1 cellular context compared by ENCODE assay signal in the genomic region with DNA sequence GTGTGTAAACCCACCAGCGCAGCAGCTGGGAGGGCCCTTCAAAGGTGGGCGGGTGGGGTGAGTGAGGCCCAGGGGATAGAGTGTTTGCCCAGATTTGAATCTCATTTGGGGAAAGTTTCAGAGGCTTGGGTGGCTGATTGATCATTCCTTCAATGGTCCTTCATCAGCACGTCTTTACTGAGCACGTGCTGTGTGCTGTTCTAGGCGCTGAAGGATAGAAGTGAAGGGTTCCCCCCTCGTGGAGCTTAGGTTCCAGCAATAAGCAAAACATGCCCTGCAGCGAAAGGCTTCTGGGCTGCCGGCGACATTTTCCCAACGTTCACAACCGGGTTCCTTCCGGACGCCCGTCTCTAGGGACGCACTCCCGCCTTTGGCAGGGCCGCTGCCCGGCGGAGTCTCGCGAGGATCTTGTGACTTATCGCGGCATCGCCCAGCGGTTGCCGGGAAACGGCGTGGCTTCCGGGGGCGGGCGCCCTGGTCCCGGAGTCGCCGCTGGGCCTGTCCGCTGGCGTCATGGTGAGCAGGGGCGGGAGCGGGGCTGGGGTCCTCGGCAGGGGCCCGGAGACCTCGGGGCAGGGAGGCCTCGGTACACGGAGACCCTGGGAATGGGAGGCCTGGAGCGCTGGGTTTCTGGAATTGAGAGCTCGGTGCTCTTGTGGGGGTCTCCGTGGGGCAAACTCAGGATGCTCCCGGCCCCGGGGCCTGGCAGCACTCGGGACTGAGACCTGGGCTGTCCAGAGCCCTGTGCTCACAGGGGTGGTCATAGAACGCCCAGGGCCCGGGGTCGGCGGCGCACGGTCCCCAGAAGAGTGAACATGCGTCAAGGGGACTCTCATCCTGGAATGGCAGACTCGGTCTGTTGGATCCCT.
A peak's percentile ranks its signal among the peaks of the same experiment; 100 is the strongest.
TF ChIP-seq lines count a peak whose summit lies in the region.

No MANE protein-coding gene starts in this region.

TF ChIP-seq in GM12878, 131 proteins besides CTCF, POLR2A, EP300 and RAD21 (continued from another document):
- TF ChIP-seq, protein P1, sequence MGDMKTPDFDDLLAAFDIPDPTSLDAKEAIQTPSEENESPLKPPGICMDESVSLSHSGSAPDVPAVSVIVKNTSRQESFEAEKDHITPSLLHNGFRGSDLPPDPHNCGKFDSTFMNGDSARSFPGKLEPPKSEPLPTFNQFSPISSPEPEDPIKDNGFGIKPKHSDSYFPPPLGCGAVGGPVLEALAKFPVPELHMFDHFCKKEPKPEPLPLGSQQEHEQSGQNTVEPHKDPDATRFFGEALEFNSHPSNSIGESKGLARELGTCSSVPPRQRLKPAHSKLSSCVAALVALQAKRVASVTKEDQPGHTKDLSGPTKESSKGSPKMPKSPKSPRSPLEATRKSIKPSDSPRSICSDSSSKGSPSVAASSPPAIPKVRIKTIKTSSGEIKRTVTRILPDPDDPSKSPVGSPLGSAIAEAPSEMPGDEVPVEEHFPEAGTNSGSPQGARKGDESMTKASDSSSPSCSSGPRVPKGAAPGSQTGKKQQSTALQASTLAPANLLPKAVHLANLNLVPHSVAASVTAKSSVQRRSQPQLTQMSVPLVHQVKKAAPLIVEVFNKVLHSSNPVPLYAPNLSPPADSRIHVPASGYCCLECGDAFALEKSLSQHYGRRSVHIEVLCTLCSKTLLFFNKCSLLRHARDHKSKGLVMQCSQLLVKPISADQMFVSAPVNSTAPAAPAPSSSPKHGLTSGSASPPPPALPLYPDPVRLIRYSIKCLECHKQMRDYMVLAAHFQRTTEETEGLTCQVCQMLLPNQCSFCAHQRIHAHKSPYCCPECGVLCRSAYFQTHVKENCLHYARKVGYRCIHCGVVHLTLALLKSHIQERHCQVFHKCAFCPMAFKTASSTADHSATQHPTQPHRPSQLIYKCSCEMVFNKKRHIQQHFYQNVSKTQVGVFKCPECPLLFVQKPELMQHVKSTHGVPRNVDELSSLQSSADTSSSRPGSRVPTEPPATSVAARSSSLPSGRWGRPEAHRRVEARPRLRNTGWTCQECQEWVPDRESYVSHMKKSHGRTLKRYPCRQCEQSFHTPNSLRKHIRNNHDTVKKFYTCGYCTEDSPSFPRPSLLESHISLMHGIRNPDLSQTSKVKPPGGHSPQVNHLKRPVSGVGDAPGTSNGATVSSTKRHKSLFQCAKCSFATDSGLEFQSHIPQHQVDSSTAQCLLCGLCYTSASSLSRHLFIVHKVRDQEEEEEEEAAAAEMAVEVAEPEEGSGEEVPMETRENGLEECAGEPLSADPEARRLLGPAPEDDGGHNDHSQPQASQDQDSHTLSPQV (IDR thresholded peaks at IDR 0.05) = no peak
- TF ChIP-seq BRCA1 (IDR thresholded peaks at IDR 0.05; ENCODE audit: low read depth, low read length) (peak; percentile 92), ZBED1 (IDR thresholded peaks at IDR 0.05; ENCODE audit: borderline replicate concordance) (no peak), MEF2A (IDR thresholded peaks at IDR 0.05; ENCODE audit: insufficient read depth, low read depth, low read length) (no peak), JUNB (IDR thresholded peaks at IDR 0.05) (no peak), MYB (IDR thresholded peaks at IDR 0.05; ENCODE audit: borderline replicate concordance, low read depth, low read length) (no peak), IRF5 (IDR thresholded peaks at IDR 0.05; ENCODE audit: borderline replicate concordance) (peak; percentile 80), SRF (IDR thresholded peaks at IDR 0.05; ENCODE audit: low read depth in 2 of 2, low read length in 2 of 2) (no peak), HDAC6 (IDR thresholded peaks at IDR 0.05; ENCODE audit: unreplicated experiment) (no peak), MXI1 (IDR thresholded peaks at IDR 0.05; ENCODE audit: low read depth, low read length) (peak; percentile 49), NFYA (IDR thresholded peaks at IDR 0.05; ENCODE audit: borderline replicate concordance, low read depth, low read length) (no peak), HSF1 (IDR thresholded peaks at IDR 0.05; ENCODE audit: low read depth, low read length) (no peak), USF1 (IDR thresholded peaks at IDR 0.05; ENCODE audit: borderline replicate concordance, extremely low read length, insufficient read depth, low read depth, low read length) (no peak), RELA (IDR thresholded peaks at IDR 0.05; ENCODE audit: borderline replicate concordance, partially characterized antibody) (no peak), HCFC1 (IDR thresholded peaks at IDR 0.05; ENCODE audit: low read length) (no peak; the same call in 1 of the 2 replicates), PRDM15 (CRISPR knock-in tag; IDR thresholded peaks at IDR 0.05) (no peak), YY1 (IDR thresholded peaks at IDR 0.05; ENCODE audit: low read depth, low read length) (no peak), CEBPB (IDR thresholded peaks at IDR 0.05; ENCODE audit: borderline replicate concordance in 1 of 2, low read depth in 2 of 2, low read length in 2 of 2) (no peak), NFXL1 (IDR thresholded peaks at IDR 0.05; ENCODE audit: borderline replicate concordance) (no peak), TCF3 (IDR thresholded peaks at IDR 0.05; ENCODE audit: borderline replicate concordance, insufficient read depth, low read depth, low read length) (no peak), HDGF (IDR thresholded peaks at IDR 0.05) (no peak), POU2F2 (IDR thresholded peaks at IDR 0.05; ENCODE audit: borderline replicate concordance, low read depth, low read length) (no peak)
- TF ChIP-seq, protein P2, sequence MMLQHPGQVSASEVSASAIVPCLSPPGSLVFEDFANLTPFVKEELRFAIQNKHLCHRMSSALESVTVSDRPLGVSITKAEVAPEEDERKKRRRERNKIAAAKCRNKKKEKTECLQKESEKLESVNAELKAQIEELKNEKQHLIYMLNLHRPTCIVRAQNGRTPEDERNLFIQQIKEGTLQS (IDR thresholded peaks at IDR 0.05; ENCODE audit: borderline replicate concordance, extremely low read depth, low read depth, low read length) = no peak
- TF ChIP-seq, protein P3, sequence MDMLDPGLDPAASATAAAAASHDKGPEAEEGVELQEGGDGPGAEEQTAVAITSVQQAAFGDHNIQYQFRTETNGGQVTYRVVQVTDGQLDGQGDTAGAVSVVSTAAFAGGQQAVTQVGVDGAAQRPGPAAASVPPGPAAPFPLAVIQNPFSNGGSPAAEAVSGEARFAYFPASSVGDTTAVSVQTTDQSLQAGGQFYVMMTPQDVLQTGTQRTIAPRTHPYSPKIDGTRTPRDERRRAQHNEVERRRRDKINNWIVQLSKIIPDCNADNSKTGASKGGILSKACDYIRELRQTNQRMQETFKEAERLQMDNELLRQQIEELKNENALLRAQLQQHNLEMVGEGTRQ (IDR thresholded peaks at IDR 0.05; ENCODE audit: borderline replicate concordance, low read depth, low read length) = no peak
- TF ChIP-seq, protein P4, sequence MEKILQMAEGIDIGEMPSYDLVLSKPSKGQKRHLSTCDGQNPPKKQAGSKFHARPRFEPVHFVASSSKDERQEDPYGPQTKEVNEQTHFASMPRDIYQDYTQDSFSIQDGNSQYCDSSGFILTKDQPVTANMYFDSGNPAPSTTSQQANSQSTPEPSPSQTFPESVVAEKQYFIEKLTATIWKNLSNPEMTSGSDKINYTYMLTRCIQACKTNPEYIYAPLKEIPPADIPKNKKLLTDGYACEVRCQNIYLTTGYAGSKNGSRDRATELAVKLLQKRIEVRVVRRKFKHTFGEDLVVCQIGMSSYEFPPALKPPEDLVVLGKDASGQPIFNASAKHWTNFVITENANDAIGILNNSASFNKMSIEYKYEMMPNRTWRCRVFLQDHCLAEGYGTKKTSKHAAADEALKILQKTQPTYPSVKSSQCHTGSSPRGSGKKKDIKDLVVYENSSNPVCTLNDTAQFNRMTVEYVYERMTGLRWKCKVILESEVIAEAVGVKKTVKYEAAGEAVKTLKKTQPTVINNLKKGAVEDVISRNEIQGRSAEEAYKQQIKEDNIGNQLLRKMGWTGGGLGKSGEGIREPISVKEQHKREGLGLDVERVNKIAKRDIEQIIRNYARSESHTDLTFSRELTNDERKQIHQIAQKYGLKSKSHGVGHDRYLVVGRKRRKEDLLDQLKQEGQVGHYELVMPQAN (conservative IDR thresholded peaks at IDR 0.05) = no peak
